In the genomic region with DNA sequence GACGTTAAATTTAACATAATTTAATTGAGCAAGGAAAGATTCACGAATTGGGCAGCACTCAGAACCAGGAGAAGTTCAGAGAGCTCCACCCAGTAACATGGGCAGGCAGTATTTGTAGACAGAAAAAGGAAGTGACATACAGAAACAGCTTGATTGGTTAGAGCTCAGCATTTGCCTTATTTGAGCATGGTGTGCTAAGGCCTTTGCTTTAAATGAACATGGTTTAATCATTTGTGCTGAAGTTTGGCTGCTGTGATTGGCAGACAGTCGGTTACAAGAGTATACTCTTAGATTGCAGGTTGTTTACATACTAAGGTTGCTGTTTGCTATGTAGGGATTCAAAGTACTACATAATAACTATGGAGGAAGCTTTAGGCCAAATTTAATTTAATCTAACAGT, we compare ENCODE assay signal across 26 cellular contexts.
"Had no signal": no experiment of that assay in that cellular context is flagged by ENCODE, and none has a peak within 500 bp of the region (broad histone marks: within the 10 kb centered on the region; RNA-seq: fewer than 3 reads in every experiment).

No MANE protein-coding gene starts in this region.

- H3K4me3 ChIP-seq: esophagus muscularis mucosa, gastroesophageal sphincter, heart right ventricle, lower lobe of right lung, prostate gland, right atrium auricular region, sigmoid colon, stomach, thyroid gland, vagina had no signal

- H3K9me3 ChIP-seq: esophagus muscularis mucosa, gastroesophageal sphincter, heart right ventricle, lower lobe of right lung, prostate gland, right atrium auricular region, sigmoid colon, thyroid gland, vagina had no signal

- H3K36me3 ChIP-seq: esophagus muscularis mucosa, gastroesophageal sphincter, heart right ventricle, lower lobe of right lung, prostate gland, right atrium auricular region, sigmoid colon, stomach, thyroid gland, vagina had no signal

- H3K27ac ChIP-seq: esophagus muscularis mucosa, foreskin keratinocyte, gastroesophageal sphincter, heart right ventricle, lower lobe of right lung, prostate gland, right atrium auricular region, sigmoid colon, stomach, thyroid gland, vagina had no signal

- DNase-seq: effector memory CD4-positive, alpha-beta T cell; foreskin keratinocyte; glutamatergic neuron; heart right ventricle; hippocampal formation; immature natural killer cell; islet precursor cell; left ventricle myocardium superior; lower lobe of right lung; naive thymus-derived CD8-positive, alpha-beta T cell; nephron progenitor cell; nucleus accumbens; sigmoid colon; stimulated activated CD4-positive, alpha-beta T cell treated with anti-CD3 and anti-CD28 coated beads, Interleukin-2, amount 100 ng/mL, for 24 hours; stimulated activated CD4-positive, alpha-beta T cell treated with anti-CD3 and anti-CD28 coated beads, Interleukin-4, amount 100 ng/mL, for 24 hours; stimulated activated naive CD4-positive, alpha-beta T cell treated with Interleukin-2 at 50 U/mL for 16 hours; stomach; thyroid gland; trophoblast cell had no signal

- H3K27me3 ChIP-seq: esophagus muscularis mucosa, foreskin keratinocyte, gastroesophageal sphincter, heart right ventricle, right atrium auricular region, sigmoid colon, stomach, thyroid gland, vagina had no signal

- ATAC-seq: foreskin keratinocyte; gastroesophageal sphincter; heart right ventricle; left ventricle myocardium superior; lower lobe of right lung; naive thymus-derived CD8-positive, alpha-beta T cell; stimulated activated effector memory CD8-positive, alpha-beta T cell treated with anti-CD3 and anti-CD28 coated beads, Interleukin-12 subunit alpha, Interleukin-12 subunit beta, amount 100 ng/mL, for 72 hours had no signal

- FAIRE-seq: endothelial cell of umbilical vein had no signal

- H3K4me1 ChIP-seq: foreskin keratinocyte, gastroesophageal sphincter, heart right ventricle, lower lobe of right lung, prostate gland, right atrium auricular region, sigmoid colon, stomach, thyroid gland, vagina had no signal
